ENCODE assay signal across 11 cellular contexts in genomic region chr13:62643007-62643483, GRCh38.
DNase-seq lines count a peak whose midpoint lies in the region; ATAC-seq, FAIRE-seq and TF ChIP-seq lines count a peak whose summit lies in the region.
"Had no signal": no experiment of that assay in that cellular context is flagged by ENCODE, and none has a peak within 500 bp of the region (broad histone marks: within the 10 kb centered on the region; RNA-seq: fewer than 3 reads in every experiment).

No MANE protein-coding gene starts in this region.

- no peaks in the 10 kb centered on the region for H3K4me1 Mint-ChIP-seq in Calu3 (ENCODE audit: low read depth, unreplicated experiment)
- H3K4me1 Mint-ChIP-seq in osteocyte (ENCODE audit: unreplicated experiment) = no peaks in the 10 kb centered on the region
- H3K4me1 Mint-ChIP-seq: CD4-positive, CD25-positive, alpha-beta regulatory T cell had no signal

- CTCF ChIA-PET in Calu3 (lab: Charles Lee) = no interaction called here

- no peak overlapping the region for H3K27ac ChIP-seq in foreskin keratinocyte

- H3K27ac Mint-ChIP-seq in Calu3 (ENCODE audit: unreplicated experiment) (peak overlapping the region; percentile 84), osteocyte (ENCODE audit: unreplicated experiment) (no peak overlapping the region)
- H3K27ac Mint-ChIP-seq: CD4-positive, CD25-positive, alpha-beta regulatory T cell; dendritic cell treated with granulocyte-macrophage colony-stimulating factor and Interleukin-4, amounts not matched to agents 40 ng/mL and 50 ng/mL, for 4 days had no signal

- no peak overlapping the region for H3K4me3 Mint-ChIP-seq in Calu3 (ENCODE audit: low read depth, unreplicated experiment)
- no peak overlapping the region for H3K4me3 Mint-ChIP-seq in osteocyte (ENCODE audit: unreplicated experiment)
- H3K4me3 Mint-ChIP-seq: CD4-positive, CD25-positive, alpha-beta regulatory T cell; dendritic cell treated with granulocyte-macrophage colony-stimulating factor and Interleukin-4, amounts not matched to agents 40 ng/mL and 50 ng/mL, for 4 days had no signal

- no peaks in the 10 kb centered on the region for H3K4me1 ChIP-seq in foreskin keratinocyte

- no TSS peak for BruUV-seq in Calu3 (replicated peaks; lab: Mats Ljungman, UMichigan)

- H3K9me3 Mint-ChIP-seq in Calu3 (ENCODE audit: low read depth, unreplicated experiment) (peaks cover 3% of the 10 kb centered on the region), osteocyte (ENCODE audit: unreplicated experiment) (peaks cover 8% of the 10 kb centered on the region)

- DNase-seq in Calu3 = peak; percentile 49
- peak; percentile 60 for DNase-seq in H4 (ENCODE audit: low spot score)
- peak; percentile 93 for DNase-seq in RCC 7860 (ENCODE audit: low spot score)
- DNase-seq in foreskin keratinocyte = peak; percentile 8 to 64
- DNase-seq in osteocyte (ENCODE audit: extremely low spot score, unreplicated experiment) = no peak
- DNase-seq in COLO668 (lab: John Stamatoyannopoulos, UW; ENCODE audit: unreplicated experiment) = no peak
- DNase-seq: activated CD8-positive, alpha-beta memory T cell treated with anti-CD3 and anti-CD28 coated beads, Interleukin-2, amount 50 U/mL, for 48 hours; CD4-positive, CD25-positive, alpha-beta regulatory T cell had no signal

- H3K27me3 ChIP-seq in foreskin keratinocyte = no peaks in the 10 kb centered on the region

- no peaks in the 10 kb centered on the region for H3K36me3 Mint-ChIP-seq in Calu3 (ENCODE audit: insufficient read depth, unreplicated experiment)
- no peaks in the 10 kb centered on the region for H3K36me3 Mint-ChIP-seq in osteocyte (ENCODE audit: unreplicated experiment)
- H3K36me3 Mint-ChIP-seq: CD4-positive, CD25-positive, alpha-beta regulatory T cell had no signal

- TF ChIP-seq CTCF in Calu3 (IDR thresholded peaks at IDR 0.05; ENCODE audit: unreplicated experiment) (no peak), foreskin keratinocyte (conservative IDR thresholded peaks at IDR 0.05) (no peak), osteocyte (IDR thresholded peaks at IDR 0.05) (no peak)

- intact Hi-C loops in Calu3 (cut with micrococcal nuclease; ENCODE audit: unreplicated experiment) = no loop called here

- no peaks in the 10 kb centered on the region for H3K27me3 Mint-ChIP-seq in Calu3 (ENCODE audit: unreplicated experiment)
- no peaks in the 10 kb centered on the region for H3K27me3 Mint-ChIP-seq in osteocyte (ENCODE audit: unreplicated experiment)
- H3K27me3 Mint-ChIP-seq: CD4-positive, CD25-positive, alpha-beta regulatory T cell; dendritic cell treated with granulocyte-macrophage colony-stimulating factor and Interleukin-4, amounts not matched to agents 40 ng/mL and 50 ng/mL, for 4 days had no signal

- peak; percentile 79 for ATAC-seq in foreskin keratinocyte
- ATAC-seq in GM18867 (IDR thresholded peaks at IDR 0.05; ENCODE audit: unreplicated experiment) = no peak
- ATAC-seq in HG03469 (IDR thresholded peaks at IDR 0.05; ENCODE audit: unreplicated experiment) = no peak

- FAIRE-seq in RCC 7860 (lab: Jason Lieb, UNC) = peak; percentile 93

Comparison
In these comparisons a context has a peak if more than half of its experiments do, and no peak if none do; other contexts are left out.
1. DNase-seq: peak in Calu3 (single experiment), H4 (single experiment), RCC 7860 (single experiment) and foreskin keratinocyte (2 of 2); none in osteocyte (single experiment) and COLO668 (single experiment).